Comparison of ENCODE assay signal across 28 cellular contexts in genomic region chr12:83793616-83794015, GRCh38.
"Had no signal": no experiment of that assay in that cellular context is flagged by ENCODE, and none has a peak within 500 bp of the region (broad histone marks: within the 10 kb centered on the region; RNA-seq: fewer than 3 reads in every experiment).

No MANE protein-coding gene starts in this region.

- DNase-seq: activated CD4-positive, alpha-beta memory T cell treated with anti-CD3 and anti-CD28 coated beads for 36 hours; activated CD4-positive, alpha-beta T cell treated with anti-CD3 and anti-CD28 coated beads, Interleukin-2, amount 10 ng/mL, durations not matched to agents 7 days and 5 days; activated CD4-positive, CD25-positive, alpha-beta regulatory T cell; activated CD8-positive, alpha-beta memory T cell treated with anti-CD3 and anti-CD28 coated beads for 24 hours; activated effector memory CD4-positive, alpha-beta T cell treated with anti-CD3 and anti-CD28 coated beads, Interleukin-2, amount 50 U/mL, for 16 hours; activated naive CD4-positive, alpha-beta T cell treated with Interleukin-2 at 50 U/mL for 16 hours; activated naive CD8-positive, alpha-beta T cell treated with anti-CD3 and anti-CD28 coated beads, Interleukin-2, amount 50 U/mL, for 24 hours; activated T-cell treated with anti-CD3 and anti-CD28 coated beads, Interleukin-2, amount 50 U/mL, for 4 hours; brain microvascular endothelial cell; caudate nucleus; KG1; MV-4-11; NCI-H1105; NCI-H1436; NCI-H1694 treated with DMSO at 0.1 percent for 48 hours; NCI-H2081; NCI-H510A treated with DMSO at 0.1 percent for 48 hours; NCI-H69; NK-92 treated with Interleukin-12 subunit alpha and Interleukin-12 subunit beta, amount 100 ng/mL, for 24 hours; OCI-M1; RPMI8226; T-cell; T-helper 2 cell had no signal

- H3K36me3 ChIP-seq: brain microvascular endothelial cell had no signal

- H3K27ac ChIP-seq: brain microvascular endothelial cell, SK-N-MC, VCaP had no signal

- H3K27me3 ChIP-seq: brain microvascular endothelial cell had no signal

- ATAC-seq: activated naive CD4-positive, alpha-beta T cell treated with anti-CD3 and anti-CD28 coated beads, Interleukin-2, amount 50 U/mL, for 72 hours; activated naive CD8-positive, alpha-beta T cell treated with anti-CD3 and anti-CD28 coated beads, Interleukin-2, amount 50 U/mL, for 24 hours; activated T-cell treated with anti-CD3 and anti-CD28 coated beads, Interleukin-2, amount 50 U/mL, for 4 hours; Panc1; Right ventricle myocardium inferior; T-cell had no signal

- H3K4me3 ChIP-seq: SK-N-MC had no signal
